8 cellular contexts compared by ENCODE assay signal in the genomic region with DNA sequence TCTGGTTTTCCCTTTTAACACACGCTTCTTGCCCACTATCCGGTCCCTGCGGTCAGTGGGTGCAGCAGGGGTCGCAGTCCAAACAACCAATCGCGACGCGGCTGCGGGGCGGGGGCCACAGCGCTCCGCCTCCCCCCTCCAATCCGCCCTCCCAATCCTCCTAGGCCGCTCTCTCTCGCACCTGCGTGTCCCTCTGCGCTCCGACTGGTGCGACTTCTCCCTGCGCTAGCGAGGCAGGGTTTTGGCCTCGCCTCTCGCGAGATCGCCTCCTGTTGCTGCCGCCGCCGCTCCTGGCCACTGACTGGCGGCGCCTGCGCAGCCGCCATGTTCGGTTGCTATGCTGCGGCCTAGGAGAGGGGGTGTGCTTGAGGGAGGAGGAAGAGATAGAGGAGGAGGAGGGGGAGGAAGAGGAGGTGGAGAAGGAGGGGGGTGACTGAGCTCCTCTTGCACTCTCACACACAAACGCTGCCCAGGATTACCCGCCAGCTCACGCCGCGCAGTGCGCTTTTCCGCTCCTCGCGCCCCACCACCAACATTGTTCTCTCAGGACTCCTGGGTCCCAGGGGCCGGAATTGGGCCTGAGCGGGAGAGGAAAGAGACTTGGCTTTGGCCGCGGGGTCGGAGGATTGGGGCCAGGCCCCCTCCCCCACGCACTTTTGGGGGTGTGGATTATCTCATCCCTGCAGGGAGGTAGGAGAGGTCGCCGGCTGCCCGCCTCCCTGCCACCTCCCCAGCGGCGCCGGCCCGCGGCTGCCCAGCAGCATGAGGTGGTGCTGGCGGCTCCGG. TPM values are rescaled to one million over a fixed set of nuclear protein-coding genes. Genes with fewer than 3 reads are reported as not detected.
DNase-seq lines count a peak whose midpoint lies in the region; ATAC-seq, FAIRE-seq and TF ChIP-seq lines count a peak whose summit lies in the region.

A gene with protein sequence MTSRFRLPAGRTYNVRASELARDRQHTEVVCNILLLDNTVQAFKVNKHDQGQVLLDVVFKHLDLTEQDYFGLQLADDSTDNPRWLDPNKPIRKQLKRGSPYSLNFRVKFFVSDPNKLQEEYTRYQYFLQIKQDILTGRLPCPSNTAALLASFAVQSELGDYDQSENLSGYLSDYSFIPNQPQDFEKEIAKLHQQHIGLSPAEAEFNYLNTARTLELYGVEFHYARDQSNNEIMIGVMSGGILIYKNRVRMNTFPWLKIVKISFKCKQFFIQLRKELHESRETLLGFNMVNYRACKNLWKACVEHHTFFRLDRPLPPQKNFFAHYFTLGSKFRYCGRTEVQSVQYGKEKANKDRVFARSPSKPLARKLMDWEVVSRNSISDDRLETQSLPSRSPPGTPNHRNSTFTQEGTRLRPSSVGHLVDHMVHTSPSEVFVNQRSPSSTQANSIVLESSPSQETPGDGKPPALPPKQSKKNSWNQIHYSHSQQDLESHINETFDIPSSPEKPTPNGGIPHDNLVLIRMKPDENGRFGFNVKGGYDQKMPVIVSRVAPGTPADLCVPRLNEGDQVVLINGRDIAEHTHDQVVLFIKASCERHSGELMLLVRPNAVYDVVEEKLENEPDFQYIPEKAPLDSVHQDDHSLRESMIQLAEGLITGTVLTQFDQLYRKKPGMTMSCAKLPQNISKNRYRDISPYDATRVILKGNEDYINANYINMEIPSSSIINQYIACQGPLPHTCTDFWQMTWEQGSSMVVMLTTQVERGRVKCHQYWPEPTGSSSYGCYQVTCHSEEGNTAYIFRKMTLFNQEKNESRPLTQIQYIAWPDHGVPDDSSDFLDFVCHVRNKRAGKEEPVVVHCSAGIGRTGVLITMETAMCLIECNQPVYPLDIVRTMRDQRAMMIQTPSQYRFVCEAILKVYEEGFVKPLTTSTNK (plus strand): TSS at position 472 of the 786 bp plus-strand sequence. CDS start 49,932 bp downstream, outside the sequence.

- peaks cover under 1% of the 10 kb centered on the region for H3K9me3 Mint-ChIP-seq in WTC11

- CTCF ChIA-PET in AG04450 (lab: Charles Lee) = no interaction called here
- CTCF ChIA-PET in WTC11 (lab: Charles Lee) = interaction anchor here (0.7 to 1.1 kb wide), 8 partner anchors 12 to 76 kb away, joined by 3 to 6 read pairs (median 4); no protein-coding TSS in a partner anchor

- peak within 1 kb of the TSS; percentile 87 for H3K4me3 ChIP-seq in AG04450 (ENCODE audit: low read depth, low read length)
- H3K4me3 ChIP-seq in cardiac fibroblast (replicated peaks in 1 of 2; ENCODE audit: low read depth in 2 of 2, low read length in 2 of 2) = peak within 1 kb of the TSS; percentile 76 to 77
- peak within 1 kb of the TSS; percentile 81 to 98 for H3K4me3 ChIP-seq in small intestine (ENCODE audit: low read depth in 1 of 2, low read length in 2 of 2)

- H3K36me3 Mint-ChIP-seq in WTC11 = 0 out of 2 replicates have a peak, but pooled peaks cover 2% of the 10 kb centered on the region

- no peaks in the 10 kb centered on the region for H3K27me3 Mint-ChIP-seq in WTC11 (ENCODE audit: low read depth)

- H3K27me3 ChIP-seq in AG04450 (ENCODE audit: control insufficient read depth, insufficient read depth, low read length) = no peaks in the 10 kb centered on the region
- H3K27me3 ChIP-seq in small intestine (ENCODE audit: control insufficient read depth in 2 of 2, insufficient read depth in 2 of 2, low read length in 2 of 2) = no peaks in the 10 kb centered on the region

- peaks cover 0 to 3% of the 10 kb centered on the region in 2 donors for H3K4me1 ChIP-seq in small intestine (ENCODE audit: control insufficient read depth in 2 of 2, insufficient read depth in 1 of 2, low read depth in 1 of 2, low read length in 1 of 2)

- peak within 1 kb of the TSS; percentile 96 for H3K4me3 Mint-ChIP-seq in WTC11

- TF ChIP-seq CTCF in AG04450 (IDR thresholded peaks at IDR 0.05; ENCODE audit: low read depth, low read length) = no peak
- no peak for TF ChIP-seq CTCF in WTC11 (IDR thresholded peaks at IDR 0.05)
- no peak for TF ChIP-seq CTCF in cardiac fibroblast (IDR thresholded peaks at IDR 0.05; ENCODE audit: low read depth, low read length)

- no peak for FAIRE-seq in small intestine (lab: Jason Lieb, UNC)

- POLR2A ChIA-PET in AG04450 (lab: Yijun Ruan, JAX) (interaction anchor here (0.9 to 1.0 kb wide), 2 partner anchors 12 to 253 kb away, joined by 3 to 4 read pairs; partner anchors contain the start of gene EPB41L5), WTC11 (lab: Charles Lee) (interaction anchor here (0.6 to 2.0 kb wide), 17 partner anchors 10 to 677 kb away, joined by 3 to 13 read pairs (median 4); partner anchors contain the start of genes EPB41L5 and TMEM177)

- DNase-seq in AG04450 (ENCODE audit: low read depth, low spot score) (peak; percentile 95), NCI-H226 (peak; percentile 98), WTC11 (ENCODE audit: low spot score) (peak; percentile 98), cardiac fibroblast (ENCODE audit: low read depth in 2 of 2) (peak; percentile 98 to 99), iPS-NIHi11 (ENCODE audit: low spot score) (peak; percentile 99), small intestine (peak; percentile 99)

- no peaks in the 10 kb centered on the region for H3K9me3 ChIP-seq in AG04450 (ENCODE audit: control insufficient read depth, insufficient read depth, low read length)
- no peaks in the 10 kb centered on the region for H3K9me3 ChIP-seq in small intestine (ENCODE audit: control insufficient read depth, low read depth)

- peaks cover 30% of the 10 kb centered on the region for H3K4me1 Mint-ChIP-seq in WTC11

- H3K36me3 ChIP-seq in small intestine (ENCODE audit: control insufficient read depth in 2 of 2, insufficient read depth in 2 of 2, low read length in 2 of 2) = no peaks in the 10 kb centered on the region

- 0% methylated on average over 48 to 59 of the region's 59 CpGs for whole genome bisulfite sequencing in small intestine, 3 donors

- H3K27ac Mint-ChIP-seq in WTC11 = peak within 1 kb of the TSS; percentile 96

- ATAC-seq in GM18909 (IDR thresholded peaks at IDR 0.05; ENCODE audit: poor library complexity, unreplicated experiment) (peak; percentile 95), HG03175 (IDR thresholded peaks at IDR 0.05; ENCODE audit: unreplicated experiment) (peak; percentile 94), WTC11 (peak; percentile 96)

- H3K27ac ChIP-seq in AG04450 (ENCODE audit: low read depth, low read length) (peak within 1 kb of the TSS; percentile 84), small intestine (ENCODE audit: low read depth in 1 of 2, low read length in 1 of 2) (peak within 1 kb of the TSS; percentile 94 to 96)

TF ChIP-seq in WTC11, 78 proteins besides CTCF, POLR2A, EP300 and RAD21 (continues in another document):
- TF ChIP-seq, protein P1, sequence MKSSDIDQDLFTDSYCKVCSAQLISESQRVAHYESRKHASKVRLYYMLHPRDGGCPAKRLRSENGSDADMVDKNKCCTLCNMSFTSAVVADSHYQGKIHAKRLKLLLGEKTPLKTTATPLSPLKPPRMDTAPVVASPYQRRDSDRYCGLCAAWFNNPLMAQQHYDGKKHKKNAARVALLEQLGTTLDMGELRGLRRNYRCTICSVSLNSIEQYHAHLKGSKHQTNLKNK (CRISPR knock-in tag; IDR thresholded peaks at IDR 0.05) = no peak
- TF ChIP-seq GTF2I (CRISPR knock-in tag; conservative IDR thresholded peaks at IDR 0.05) (no peak), CBFB (CRISPR knock-in tag; IDR thresholded peaks at IDR 0.05; ENCODE audit: low read depth) (no peak), SOX15 (CRISPR knock-in tag; IDR thresholded peaks at IDR 0.05) (no peak), CREM (CRISPR knock-in tag; IDR thresholded peaks at IDR 0.05) (no peak), NFE2L1 (CRISPR knock-in tag; IDR thresholded peaks at IDR 0.05) (no peak; the same call in 1 of the 2 replicates), ETV6 (CRISPR knock-in tag; IDR thresholded peaks at IDR 0.05) (peak; percentile 88; the same call in 1 of the 2 replicates), SMAD4 (CRISPR knock-in tag; IDR thresholded peaks at IDR 0.05) (no peak), TP53 (CRISPR knock-in tag; IDR thresholded peaks at IDR 0.05) (peak; percentile 81; the same call in 1 of the 2 replicates), TEAD1 (CRISPR knock-in tag; IDR thresholded peaks at IDR 0.05) (peak; percentile 86), TEAD4 (CRISPR knock-in tag; IDR thresholded peaks at IDR 0.05) (no peak)
- TF ChIP-seq, protein P2, sequence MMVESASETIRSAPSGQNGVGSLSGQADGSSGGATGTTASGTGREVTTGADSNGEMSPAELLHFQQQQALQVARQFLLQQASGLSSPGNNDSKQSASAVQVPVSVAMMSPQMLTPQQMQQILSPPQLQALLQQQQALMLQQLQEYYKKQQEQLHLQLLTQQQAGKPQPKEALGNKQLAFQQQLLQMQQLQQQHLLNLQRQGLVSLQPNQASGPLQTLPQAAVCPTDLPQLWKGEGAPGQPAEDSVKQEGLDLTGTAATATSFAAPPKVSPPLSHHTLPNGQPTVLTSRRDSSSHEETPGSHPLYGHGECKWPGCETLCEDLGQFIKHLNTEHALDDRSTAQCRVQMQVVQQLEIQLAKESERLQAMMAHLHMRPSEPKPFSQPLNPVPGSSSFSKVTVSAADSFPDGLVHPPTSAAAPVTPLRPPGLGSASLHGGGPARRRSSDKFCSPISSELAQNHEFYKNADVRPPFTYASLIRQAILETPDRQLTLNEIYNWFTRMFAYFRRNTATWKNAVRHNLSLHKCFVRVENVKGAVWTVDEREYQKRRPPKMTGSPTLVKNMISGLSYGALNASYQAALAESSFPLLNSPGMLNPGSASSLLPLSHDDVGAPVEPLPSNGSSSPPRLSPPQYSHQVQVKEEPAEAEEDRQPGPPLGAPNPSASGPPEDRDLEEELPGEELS (CRISPR knock-in tag; IDR thresholded peaks at IDR 0.05) = no peak; the same call in 1 of the 2 replicates
- TF ChIP-seq, protein P3, sequence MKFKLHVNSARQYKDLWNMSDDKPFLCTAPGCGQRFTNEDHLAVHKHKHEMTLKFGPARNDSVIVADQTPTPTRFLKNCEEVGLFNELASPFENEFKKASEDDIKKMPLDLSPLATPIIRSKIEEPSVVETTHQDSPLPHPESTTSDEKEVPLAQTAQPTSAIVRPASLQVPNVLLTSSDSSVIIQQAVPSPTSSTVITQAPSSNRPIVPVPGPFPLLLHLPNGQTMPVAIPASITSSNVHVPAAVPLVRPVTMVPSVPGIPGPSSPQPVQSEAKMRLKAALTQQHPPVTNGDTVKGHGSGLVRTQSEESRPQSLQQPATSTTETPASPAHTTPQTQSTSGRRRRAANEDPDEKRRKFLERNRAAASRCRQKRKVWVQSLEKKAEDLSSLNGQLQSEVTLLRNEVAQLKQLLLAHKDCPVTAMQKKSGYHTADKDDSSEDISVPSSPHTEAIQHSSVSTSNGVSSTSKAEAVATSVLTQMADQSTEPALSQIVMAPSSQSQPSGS (CRISPR knock-in tag; IDR thresholded peaks at IDR 0.05; ENCODE audit: borderline replicate concordance, low read depth) = no peak

RNA-seq across cellular contexts. Expression of the gene that starts here (rescaled TPM):
- 16.5 and 19.6 TPM in 2 replicates for polyA plus RNA-seq in AG04450 (2011; rRNA removed)
- 28.7 and 60.1 TPM in 2 replicates for polyA minus RNA-seq in AG04450 (2011; rRNA and poly(A)+ RNA removed)
- 79.4 to 85.8 TPM (median 79.7 TPM) in 3 replicates for total RNA-seq in WTC11 (2021)
- 1 to 10 TPM; 1.9 to 6.9 (median 5.1) TPM for polyA plus RNA-seq in small intestine

Comparison
In these comparisons a context has a peak if more than half of its experiments do, and no peak if none do; other contexts are left out.
1. Peak in every context shown above with its lines: DNase-seq, ATAC-seq, H3K4me3 ChIP-seq and H3K27ac ChIP-seq.